ENCODE assay signal across 32 cellular contexts in the genomic region with DNA sequence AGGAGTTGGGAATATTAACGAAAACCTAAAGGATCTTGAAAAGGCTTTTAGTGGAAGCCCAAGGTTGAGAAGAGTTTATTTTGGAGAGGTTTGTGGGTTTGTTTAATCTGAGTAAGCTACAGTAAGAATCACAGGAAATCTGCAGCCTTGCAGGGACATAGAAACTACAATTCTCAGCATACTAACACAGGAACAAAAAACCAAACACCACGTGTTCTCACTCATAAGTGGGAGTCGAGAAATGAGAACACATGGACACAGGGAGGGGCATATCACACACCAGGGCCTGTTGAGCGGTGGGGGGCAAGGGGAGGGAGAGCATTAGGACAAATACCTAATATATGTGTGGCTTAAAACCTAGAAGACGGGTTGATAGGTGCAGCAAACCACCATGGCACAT. TPM values are rescaled to one million over a fixed set of nuclear protein-coding genes. Genes with fewer than 3 reads are reported as not detected.
"Had no signal": no experiment of that assay in that cellular context is flagged by ENCODE, and none has a peak within 500 bp of the region (broad histone marks: within the 10 kb centered on the region; RNA-seq: fewer than 3 reads in every experiment).

No MANE protein-coding gene starts in this region.

- H3K36me3 Mint-ChIP-seq: activated naive CD8-positive, alpha-beta T cell treated with anti-CD3 and anti-CD28 coated beads for 36 hours had no signal

- H3K4me3 Mint-ChIP-seq: activated CD4-positive, alpha-beta T cell treated with anti-CD3 and anti-CD28 coated beads, Interleukin-2, amount 10 ng/mL, durations not matched to agents 24 days and 14 days; activated CD8-positive, alpha-beta T cell treated with anti-CD3 and anti-CD28 coated beads for 36 hours; activated naive CD8-positive, alpha-beta T cell treated with anti-CD3 and anti-CD28 coated beads for 36 hours; activated T-cell treated with anti-CD3 and anti-CD28 coated beads, Interleukin-2, amount 50 U/mL, for 72 hours; activated T-helper 17 cell treated with anti-CD3 and anti-CD28 coated beads, Interleukin-2, amount 50 U/mL, for 72 hours; T-helper 1 cell treated with Interleukin-12 subunit alpha and Interleukin-12 subunit beta and Interleukin-4 antibody, amounts not matched to agents 30 μg/mL and 1 μg/mL, for 36 hours; T-helper 2 cell treated with Interferon-gamma antibody and Interleukin-4, amounts not matched to agents 5 μg/mL and 100 μg/mL, for 36 hours had no signal

- H3K4me1 Mint-ChIP-seq: activated CD4-positive, alpha-beta T cell treated with anti-CD3 and anti-CD28 coated beads, Interleukin-2, amount 10 ng/mL, durations not matched to agents 24 days and 14 days; activated naive CD8-positive, alpha-beta T cell treated with anti-CD3 and anti-CD28 coated beads for 36 hours; activated T-helper 17 cell treated with anti-CD3 and anti-CD28 coated beads, Interleukin-2, amount 50 U/mL, for 72 hours had no signal

- H3K4me1 ChIP-seq: Peyer's patch, SJSA1 had no signal

- H3K27me3 ChIP-seq: Peyer's patch had no signal

- H3K27ac ChIP-seq: Peyer's patch, SJSA1 had no signal

- H3K9ac ChIP-seq: SK-N-SH had no signal

- H3K4me3 ChIP-seq: Peyer's patch, SJSA1 had no signal

- H3K27ac Mint-ChIP-seq: activated CD4-positive, alpha-beta T cell treated with anti-CD3 and anti-CD28 coated beads, Interleukin-2, amount 10 ng/mL, durations not matched to agents 24 days and 14 days; activated CD8-positive, alpha-beta T cell treated with anti-CD3 and anti-CD28 coated beads for 36 hours; activated naive CD8-positive, alpha-beta T cell treated with anti-CD3 and anti-CD28 coated beads for 36 hours; activated T-cell treated with anti-CD3 and anti-CD28 coated beads, Interleukin-2, amount 50 U/mL, for 72 hours; activated T-helper 17 cell treated with anti-CD3 and anti-CD28 coated beads, Interleukin-2, amount 50 U/mL, for 72 hours; T-helper 1 cell treated with Interleukin-12 subunit alpha and Interleukin-12 subunit beta and Interleukin-4 antibody, amounts not matched to agents 30 μg/mL and 1 μg/mL, for 36 hours; T-helper 2 cell treated with Interferon-gamma antibody and Interleukin-4, amounts not matched to agents 5 μg/mL and 100 μg/mL, for 36 hours had no signal

- H3K4me2 ChIP-seq: SK-N-SH had no signal

- H3K36me3 ChIP-seq: Peyer's patch, SJSA1 had no signal

- H3K27me3 Mint-ChIP-seq: activated CD8-positive, alpha-beta T cell treated with anti-CD3 and anti-CD28 coated beads for 36 hours; activated naive CD8-positive, alpha-beta T cell treated with anti-CD3 and anti-CD28 coated beads for 36 hours had no signal

- H3K9me3 Mint-ChIP-seq: activated CD4-positive, alpha-beta T cell treated with anti-CD3 and anti-CD28 coated beads, Interleukin-2, amount 10 ng/mL, durations not matched to agents 24 days and 14 days; activated CD8-positive, alpha-beta T cell treated with anti-CD3 and anti-CD28 coated beads for 36 hours; activated naive CD8-positive, alpha-beta T cell treated with anti-CD3 and anti-CD28 coated beads for 36 hours; activated T-cell treated with anti-CD3 and anti-CD28 coated beads, Interleukin-2, amount 50 U/mL, for 72 hours; activated T-helper 17 cell treated with anti-CD3 and anti-CD28 coated beads, Interleukin-2, amount 50 U/mL, for 72 hours; T-helper 1 cell treated with Interleukin-12 subunit alpha and Interleukin-12 subunit beta and Interleukin-4 antibody, amounts not matched to agents 30 μg/mL and 1 μg/mL, for 36 hours; T-helper 2 cell treated with Interferon-gamma antibody and Interleukin-4, amounts not matched to agents 5 μg/mL and 100 μg/mL, for 36 hours had no signal

- DNase-seq: activated CD4-positive, alpha-beta T cell treated with anti-CD3 and anti-CD28 coated beads, Interleukin-2, amount 10 ng/mL, durations not matched to agents 24 days and 14 days; activated CD4-positive, alpha-beta T cell treated with anti-CD3 and anti-CD28 coated beads, Interleukin-2, amount 50 U/mL, for 4 hours; activated CD8-positive, alpha-beta T cell treated with anti-CD3 and anti-CD28 coated beads for 36 hours; activated effector memory CD4-positive, alpha-beta T cell treated with anti-CD3 and anti-CD28 coated beads, Interleukin-2, amount 50 U/mL, for 16 hours; activated naive CD4-positive, alpha-beta T cell; activated naive CD4-positive, alpha-beta T cell treated with anti-CD3 and anti-CD28 coated beads, Interleukin-2, amount 50 U/mL, for 16 hours; activated naive CD8-positive, alpha-beta T cell treated with anti-CD3 and anti-CD28 coated beads for 36 hours; activated T-cell treated with anti-CD3 and anti-CD28 coated beads, Interleukin-2, amount 50 U/mL, for 1 hour; activated T-cell treated with anti-CD3 and anti-CD28 coated beads, Interleukin-2, amount 50 U/mL, for 72 hours; amniotic stem cell; aorta; NCI-H1092 treated with DMSO at 0.1 percent for 48 hours; NCI-H1417; NCI-H146; NCI-H187; NCI-H2029 treated with DMSO at 0.1 percent for 48 hours; NCI-H2107; NCI-H2171; NCI-H510A; NCI-H526; NCI-H748 treated with DMSO at 0.1 percent for 48 hours; NK-92 treated with Interleukin-12 subunit alpha and Interleukin-12 subunit beta, amount 100 ng/mL, for 24 hours; PC-3; Peyer's patch; RPMI8226; SHP77 treated with DMSO at 0.1 percent for 48 hours; SK-N-SH had no signal

- FAIRE-seq: TTC549 had no signal

- H3K9me3 ChIP-seq: Peyer's patch, SJSA1, SK-N-SH had no signal

RNA-seq across cellular contexts. Expression of gene SIAH3, which starts 8.7 kb away (rescaled TPM):
- total RNA-seq: PC-3, Peyer's patch had no signal
